15 cellular contexts compared by ENCODE assay signal in the genomic region with DNA sequence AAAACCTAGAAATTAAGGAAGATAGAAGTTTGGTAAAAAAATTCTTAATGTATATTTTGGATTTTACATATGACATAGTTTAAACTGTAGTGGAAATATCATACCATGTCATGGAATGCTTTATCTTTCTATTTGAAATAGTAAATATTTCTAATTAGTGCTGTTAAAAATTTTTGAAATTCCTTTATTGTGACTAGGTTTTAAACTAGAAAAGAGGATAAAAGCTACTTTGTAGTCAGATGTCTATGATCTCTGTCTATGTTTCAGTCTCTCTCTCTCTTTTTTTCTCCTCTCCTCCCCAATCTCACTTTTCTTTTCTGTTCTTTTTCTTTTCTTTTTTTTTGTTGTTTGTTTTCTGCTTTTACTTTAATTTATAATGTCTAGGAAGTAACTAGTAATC.
"Had no signal": no experiment of that assay in that cellular context is flagged by ENCODE, and none has a peak within 500 bp of the region (broad histone marks: within the 10 kb centered on the region; RNA-seq: fewer than 3 reads in every experiment).

No MANE protein-coding gene starts in this region.

- H3K9me3 Mint-ChIP-seq: activated T-helper 1 cell treated with anti-CD3 and anti-CD28 coated beads, Interleukin-12 subunit alpha, Interleukin-12 subunit beta, Interleukin-2, Interleukin-4 antibody, amounts not matched to agents 30 ng/mL and 10 ng/mL and 1 ng/mL, durations not matched to agents 14 hours and 24 hours and 36 hours; effector memory CD8-positive, alpha-beta T cell had no signal

- H3K27ac ChIP-seq: left lung, thyroid gland, WERI-Rb-1 had no signal

- H3K27ac Mint-ChIP-seq: activated CD8-positive, alpha-beta T cell treated with anti-CD3 and anti-CD28 coated beads, Interleukin-2, amount 10 ng/mL, durations not matched to agents 7 days and 5 days; activated T-helper 1 cell treated with anti-CD3 and anti-CD28 coated beads, Interleukin-12 subunit alpha, Interleukin-12 subunit beta, Interleukin-2, Interleukin-4 antibody, amounts not matched to agents 30 ng/mL and 10 ng/mL and 1 ng/mL, durations not matched to agents 14 hours and 24 hours and 36 hours had no signal

- H3K27me3 Mint-ChIP-seq: effector memory CD8-positive, alpha-beta T cell had no signal

- H3K4me1 ChIP-seq: thyroid gland had no signal

- H3K4me3 ChIP-seq: left lung, thyroid gland had no signal

- H3K9me3 ChIP-seq: left lung, thyroid gland had no signal

- ATAC-seq: activated CD8-positive, alpha-beta T cell treated with anti-CD3 and anti-CD28 coated beads, Interleukin-2, amount 10 ng/mL, durations not matched to agents 7 days and 5 days; effector memory CD8-positive, alpha-beta T cell; left lung had no signal

- H3K27me3 ChIP-seq: left lung, thyroid gland had no signal

- H3K4me3 Mint-ChIP-seq: activated CD8-positive, alpha-beta T cell treated with anti-CD3 and anti-CD28 coated beads, Interleukin-2, amount 10 ng/mL, durations not matched to agents 7 days and 5 days; activated T-helper 1 cell treated with anti-CD3 and anti-CD28 coated beads, Interleukin-12 subunit alpha, Interleukin-12 subunit beta, Interleukin-2, Interleukin-4 antibody, amounts not matched to agents 30 ng/mL and 10 ng/mL and 1 ng/mL, durations not matched to agents 14 hours and 24 hours and 36 hours; effector memory CD8-positive, alpha-beta T cell had no signal

- DNase-seq: activated CD4-positive, alpha-beta T cell treated with anti-CD3 and anti-CD28 coated beads for 4 hours; activated CD8-positive, alpha-beta memory T cell treated with anti-CD3 and anti-CD28 coated beads, Interleukin-2, amount 50 U/mL, for 48 hours; activated CD8-positive, alpha-beta T cell treated with anti-CD3 and anti-CD28 coated beads, Interleukin-2, amount 10 ng/mL, durations not matched to agents 7 days and 5 days; activated naive CD4-positive, alpha-beta T cell treated with Interleukin-2 at 50 U/mL for 16 hours; effector memory CD8-positive, alpha-beta T cell; head of caudate nucleus; left lung; retina; small intestine; T1000; thyroid gland; WERI-Rb-1 had no signal

- FAIRE-seq: keratinocyte, urothelium cell line had no signal

- H3K36me3 ChIP-seq: left lung, thyroid gland, WERI-Rb-1 had no signal
